In genomic region chr9:69885474-69885929, GRCh38 we compare ENCODE assay signal across 14 cellular contexts.
DNase-seq lines count a peak whose midpoint lies in the region; ATAC-seq and TF ChIP-seq lines count a peak whose summit lies in the region.
"Had no signal": no experiment of that assay in that cellular context is flagged by ENCODE, and none has a peak within 500 bp of the region (broad histone marks: within the 10 kb centered on the region; RNA-seq: fewer than 3 reads in every experiment).

No MANE protein-coding gene starts in this region.

- no peak overlapping the region for H3K4me3 ChIP-seq in body of pancreas
- no peak overlapping the region for H3K4me3 ChIP-seq in left lung
- H3K4me3 ChIP-seq in heart left ventricle = no peak overlapping the region
- H3K4me3 ChIP-seq: transverse colon had no signal

- in situ Hi-C loops in ACHN (cut with HindIII; ENCODE audit: low pct_ligation_motif_present, low pct_unique_long_range_greater_than_20kb, low sequenced_read_pairs) = no loop called here

- no peak for TF ChIP-seq CTCF in body of pancreas (IDR thresholded peaks at IDR 0.05)
- no peak for TF ChIP-seq CTCF in left lung (IDR thresholded peaks at IDR 0.05)
- no peak for TF ChIP-seq CTCF in heart left ventricle (IDR thresholded peaks at IDR 0.05)

- no peak overlapping the region for H3K27ac ChIP-seq in body of pancreas
- H3K27ac ChIP-seq in left lung = no peak overlapping the region
- no peak overlapping the region for H3K27ac ChIP-seq in heart left ventricle
- H3K27ac ChIP-seq: transverse colon had no signal

- intact Hi-C loops in body of pancreas (cut with DNase I) = no loop called here
- intact Hi-C loops in left lung (cut with DNase I) = no loop called here
- intact Hi-C loops in cardiac septum (cut with DNase I) = no loop called here
- intact Hi-C loops in heart left ventricle (cut with DNase I) = no loop called here

- 12 to 13% methylated on average over 1 of the region's 1 CpG for WGBS in body of pancreas, 2 donors
- 18 to 32% (median 23%) methylated on average over 1 of the region's 1 CpG for WGBS in heart left ventricle, 4 donors

- H3K27me3 ChIP-seq in body of pancreas (no peaks in the 10 kb centered on the region), left lung (no peaks in the 10 kb centered on the region), heart left ventricle (no peaks in the 10 kb centered on the region)
- H3K27me3 ChIP-seq: transverse colon had no signal

- DNase-seq in ACHN = peak; percentile 73
- DNase-seq in LHCN-M2 (ENCODE audit: low read depth) = peak; percentile 46
- no peak for DNase-seq in body of pancreas
- no peak for DNase-seq in left lung
- no peak for DNase-seq in effector CD8-positive, alpha-beta T cell (lab: John Stamatoyannopoulos, UW)
- no peak for DNase-seq in cardiac septum (ENCODE audit: low spot score)
- no peak for DNase-seq in heart left ventricle
- DNase-seq: activated B cell treated with CpG ODN at 0.5 μM for 24 hours, activated T-cell treated with anti-CD3 and anti-CD28 coated beads for 4 hours, NCI-H2171 treated with DMSO at 0.1 percent for 48 hours, RPMI8226, small intestine, transverse colon had no signal

- H3K4me1 ChIP-seq in body of pancreas = peaks cover 7% of the 10 kb centered on the region
- no peaks in the 10 kb centered on the region for H3K4me1 ChIP-seq in left lung
- H3K4me1 ChIP-seq in heart left ventricle = peaks cover 0 to 6% (median 0%) of the 10 kb centered on the region in 12 donors

- TF ChIP-seq POLR2A in body of pancreas (IDR thresholded peaks at IDR 0.05) = no peak
- TF ChIP-seq POLR2A in heart left ventricle (IDR thresholded peaks at IDR 0.05) = no peak

- H3K36me3 ChIP-seq in body of pancreas (replicated peaks in 1 of 2; ENCODE audit: insufficient read depth in 1 of 2, low read depth in 2 of 2) (no peaks in the 10 kb centered on the region), left lung (no peaks in the 10 kb centered on the region), heart left ventricle (no peaks in the 10 kb centered on the region)

- H3K9me3 ChIP-seq in body of pancreas (no peaks in the 10 kb centered on the region), left lung (peaks cover 0 to 2% of the 10 kb centered on the region in 2 donors), heart left ventricle (peaks cover 0 to 25% (median 4%) of the 10 kb centered on the region in 12 donors)

- ATAC-seq in body of pancreas (peak; percentile 38), left lung (peak; percentile 91), GM21825 (IDR thresholded peaks at IDR 0.05; ENCODE audit: unreplicated experiment) (no peak), heart left ventricle (no peak)

Comparison
In these comparisons a context has a peak if more than half of its experiments do, and no peak if none do; other contexts are left out.
1. DNase-seq: peak in ACHN (single experiment) and LHCN-M2 (single experiment); none in body of pancreas (0 of 4), left lung (0 of 2), effector CD8-positive, alpha-beta T cell (single experiment), cardiac septum (single experiment) and heart left ventricle (0 of 5).
2. ATAC-seq: peak in body of pancreas (single experiment) and left lung (single experiment); none in GM21825 (single experiment) and heart left ventricle (0 of 4).